7 cellular contexts compared by ENCODE assay signal in the genomic region with DNA sequence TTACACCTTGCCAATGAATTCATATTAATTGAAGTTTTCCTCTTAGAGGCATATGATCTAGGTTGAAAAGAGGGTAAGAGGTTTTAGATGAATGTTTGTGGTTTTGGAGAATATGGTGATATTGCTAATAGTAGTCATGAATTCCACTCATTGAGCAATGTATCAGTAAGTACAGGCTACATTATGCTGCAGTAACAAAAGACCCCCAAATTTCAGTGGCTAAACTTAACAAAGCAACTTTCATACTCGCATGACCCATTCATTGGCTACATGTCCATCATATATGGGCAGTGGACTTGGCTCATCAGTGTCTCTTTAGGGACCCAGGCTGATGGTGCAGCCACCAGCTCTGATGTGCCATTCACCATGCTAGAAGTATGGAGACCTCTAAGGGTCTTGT.
"Had no signal": no experiment of that assay in that cellular context is flagged by ENCODE, and none has a peak within 500 bp of the region (broad histone marks: within the 10 kb centered on the region; RNA-seq: fewer than 3 reads in every experiment).

No MANE protein-coding gene starts in this region.

- H3K4me3 ChIP-seq: GM12878 had no signal

- DNase-seq: GDM1, GF-D8 had no signal

- ATAC-seq: GM12878 had no signal

- FAIRE-seq: G401.6, GM12878, GM12891, GM12892, GM18507 had no signal
